Comparison of ENCODE assay signal across 9 cellular contexts in genomic region chr2:149562304-149562703, GRCh38. TPM values are rescaled to one million over a fixed set of nuclear protein-coding genes. Genes with fewer than 3 reads are reported as not detected.
A peak's percentile ranks its signal among the peaks of the same experiment; 100 is the strongest.
DNase-seq lines count a peak whose midpoint lies in the region; ATAC-seq and TF ChIP-seq lines count a peak whose summit lies in the region.
"Had no signal": no experiment of that assay in that cellular context is flagged by ENCODE, and none has a peak within 500 bp of the region (broad histone marks: within the 10 kb centered on the region; RNA-seq: fewer than 3 reads in every experiment).

No MANE protein-coding gene starts in this region.

- peak; percentile 74 for ATAC-seq in GM19025 (IDR thresholded peaks at IDR 0.05; ENCODE audit: low read depth, unreplicated experiment)
- peak; percentile 81 for ATAC-seq in HG03066 (IDR thresholded peaks at IDR 0.05; ENCODE audit: low read depth, unreplicated experiment)
- peak; percentile 85 for ATAC-seq in PC-3
- ATAC-seq in activated T-cell treated with anti-CD3 and anti-CD28 coated beads, Interleukin-2, amount 50 U/mL, for 4 hours = no peak

- intact Hi-C loops in PC-3 (cut with micrococcal nuclease) (loop anchor here (10.0 kb wide), 1 partner anchor 128 kb away; no protein-coding TSS in a partner anchor), tibial artery (cut with DNase I; ENCODE audit: low total_unique reads) (loop anchor here (5.0 kb wide), 1 partner anchor 545 kb away; no protein-coding TSS in a partner anchor)

- H3K27ac ChIP-seq in PC-3 (ENCODE audit: low read length) = peak overlapping the region; percentile 24
- H3K27ac ChIP-seq in tibial artery = no peak overlapping the region
- H3K27ac ChIP-seq: epithelial cell of prostate had no signal

- no peaks in the 10 kb centered on the region for H3K9me3 Mint-ChIP-seq in nephron
- no peaks in the 10 kb centered on the region for H3K9me3 Mint-ChIP-seq in activated T-cell treated with anti-CD3 and anti-CD28 coated beads, Interleukin-2, amount 50 U/mL, for 4 hours

- H3K4me2 ChIP-seq in PC-3 (ENCODE audit: low read length) = peak overlapping the region; percentile 61

- peak; percentile 80 for DNase-seq in PC-3
- DNase-seq in activated T-cell treated with anti-CD3 and anti-CD28 coated beads, Interleukin-2, amount 50 U/mL, for 4 hours = no peak
- DNase-seq in stimulated activated CD4-positive, alpha-beta T cell treated with anti-CD3 and anti-CD28 coated beads, Interleukin-2, amount 100 ng/mL, for 24 hours = no peak
- DNase-seq in tibial artery = no peak
- no peak for DNase-seq in NCI-H1092 treated with DMSO at 0.1 percent for 48 hours (lab: John Stamatoyannopoulos, UW)

- peak overlapping the region; percentile 71 to 87 (median 76) for H3K27ac Mint-ChIP-seq in nephron

- CTCF ChIA-PET in PC-3 (lab: Charles Lee) = interaction anchor here (1.0 to 1.5 kb wide), 2 partner anchors 11 to 545 kb away, joined by 3 to 4 read pairs; no protein-coding TSS in a partner anchor

- H3K4me3 Mint-ChIP-seq in nephron = no peak overlapping the region
- no peak overlapping the region for H3K4me3 Mint-ChIP-seq in activated T-cell treated with anti-CD3 and anti-CD28 coated beads, Interleukin-2, amount 50 U/mL, for 4 hours

- peaks cover 11% of the 10 kb centered on the region for H3K36me3 Mint-ChIP-seq in nephron (ENCODE audit: low read depth)
- H3K36me3 Mint-ChIP-seq in activated T-cell treated with anti-CD3 and anti-CD28 coated beads, Interleukin-2, amount 50 U/mL, for 4 hours (ENCODE audit: insufficient read depth) = peaks cover 10% of the 10 kb centered on the region

- H3K79me2 ChIP-seq in PC-3 (ENCODE audit: low read length) = no peaks in the 10 kb centered on the region

- no peak overlapping the region for H2AFZ ChIP-seq in PC-3 (ENCODE audit: low read length)

- no peaks in the 10 kb centered on the region for H3F3A ChIP-seq in PC-3 (ENCODE audit: low read length, unreplicated experiment)

- peak overlapping the region; percentile 37 for H3K4me3 ChIP-seq in PC-3 (ENCODE audit: low read length)
- H3K4me3 ChIP-seq in tibial artery = no peak overlapping the region

- H3K4me1 ChIP-seq in PC-3 (ENCODE audit: insufficient read depth, low read length) (peaks cover 19% of the 10 kb centered on the region), tibial artery (peaks cover 0 to 4% (median 0%) of the 10 kb centered on the region in 4 donors)

- no TSS peak for BruUV-seq in PC-3 (replicated peaks; lab: Mats Ljungman, UMichigan)

- H3K27me3 ChIP-seq in PC-3 (ENCODE audit: low read length) = no peaks in the 10 kb centered on the region
- no peaks in the 10 kb centered on the region for H3K27me3 ChIP-seq in tibial artery

- H3K9me3 ChIP-seq in PC-3 (ENCODE audit: low read length) (no peaks in the 10 kb centered on the region), tibial artery (no peaks in the 10 kb centered on the region)

- peaks cover 3% of the 10 kb centered on the region; the same call in 1 of the 2 replicates for H3K36me3 ChIP-seq in PC-3 (ENCODE audit: low read depth, low read length)
- H3K36me3 ChIP-seq in tibial artery = peaks cover 0 to 13% (median 6%) of the 10 kb centered on the region in 3 donors

- TF ChIP-seq CTCF in PC-3 (conservative IDR thresholded peaks at IDR 0.05; ENCODE audit: low read depth, low read length) (no peak), nephron (IDR thresholded peaks at IDR 0.05; ENCODE audit: unreplicated experiment in 3 of 3) (no peak), tibial artery (IDR thresholded peaks at IDR 0.05) (no peak)

- no peaks in the 10 kb centered on the region for H3K9me2 ChIP-seq in PC-3 (replicated peaks; ENCODE audit: low read length)

- peaks cover 21% of the 10 kb centered on the region for H3K4me1 Mint-ChIP-seq in nephron
- no peaks in the 10 kb centered on the region for H3K4me1 Mint-ChIP-seq in activated T-cell treated with anti-CD3 and anti-CD28 coated beads, Interleukin-2, amount 50 U/mL, for 4 hours (ENCODE audit: low read depth)

- no peak overlapping the region for H3K9ac ChIP-seq in PC-3 (ENCODE audit: low read length)

- POLR2A ChIA-PET in PC-3 (lab: Charles Lee; ENCODE audit: unreplicated experiment) = no interaction called here

- no peaks in the 10 kb centered on the region for H3K27me3 Mint-ChIP-seq in nephron (ENCODE audit: low read depth)
- peaks cover 3% of the 10 kb centered on the region for H3K27me3 Mint-ChIP-seq in activated T-cell treated with anti-CD3 and anti-CD28 coated beads, Interleukin-2, amount 50 U/mL, for 4 hours (ENCODE audit: low read depth)

- no peaks in the 10 kb centered on the region for H4K20me1 ChIP-seq in PC-3 (ENCODE audit: low read length)

RNA-seq across cellular contexts. Expression of gene MMADHC, which starts 25.3 kb away (rescaled TPM):
- 99.1 and 130 TPM in 2 replicates for total RNA-seq in PC-3 (2014; rRNA removed)
- total RNA-seq in activated T-cell treated with anti-CD3 and anti-CD28 coated beads, Interleukin-2, amount 50 U/mL, for 4 hours = 100 to 1,000 TPM; 144 to 152 (median 148) TPM

Comparison
In these comparisons a context has a peak if more than half of its experiments do, and no peak if none do; other contexts are left out.
1. ATAC-seq: peak in GM19025 (single experiment), HG03066 (single experiment) and PC-3 (single experiment); none in activated T-cell treated with anti-CD3 and anti-CD28 coated beads, Interleukin-2, amount 50 U/mL, for 4 hours (0 of 2).